Comparison of ENCODE assay signal across 1 cellular context in genomic region chr4:88592600-88593448, GRCh38.
TF ChIP-seq lines count a peak whose summit lies in the region.

No MANE protein-coding gene starts in this region.

TF ChIP-seq in GM12878, 131 proteins besides CTCF, POLR2A, EP300 and RAD21 (continued from another document and continues in another):
- TF ChIP-seq, protein P1, sequence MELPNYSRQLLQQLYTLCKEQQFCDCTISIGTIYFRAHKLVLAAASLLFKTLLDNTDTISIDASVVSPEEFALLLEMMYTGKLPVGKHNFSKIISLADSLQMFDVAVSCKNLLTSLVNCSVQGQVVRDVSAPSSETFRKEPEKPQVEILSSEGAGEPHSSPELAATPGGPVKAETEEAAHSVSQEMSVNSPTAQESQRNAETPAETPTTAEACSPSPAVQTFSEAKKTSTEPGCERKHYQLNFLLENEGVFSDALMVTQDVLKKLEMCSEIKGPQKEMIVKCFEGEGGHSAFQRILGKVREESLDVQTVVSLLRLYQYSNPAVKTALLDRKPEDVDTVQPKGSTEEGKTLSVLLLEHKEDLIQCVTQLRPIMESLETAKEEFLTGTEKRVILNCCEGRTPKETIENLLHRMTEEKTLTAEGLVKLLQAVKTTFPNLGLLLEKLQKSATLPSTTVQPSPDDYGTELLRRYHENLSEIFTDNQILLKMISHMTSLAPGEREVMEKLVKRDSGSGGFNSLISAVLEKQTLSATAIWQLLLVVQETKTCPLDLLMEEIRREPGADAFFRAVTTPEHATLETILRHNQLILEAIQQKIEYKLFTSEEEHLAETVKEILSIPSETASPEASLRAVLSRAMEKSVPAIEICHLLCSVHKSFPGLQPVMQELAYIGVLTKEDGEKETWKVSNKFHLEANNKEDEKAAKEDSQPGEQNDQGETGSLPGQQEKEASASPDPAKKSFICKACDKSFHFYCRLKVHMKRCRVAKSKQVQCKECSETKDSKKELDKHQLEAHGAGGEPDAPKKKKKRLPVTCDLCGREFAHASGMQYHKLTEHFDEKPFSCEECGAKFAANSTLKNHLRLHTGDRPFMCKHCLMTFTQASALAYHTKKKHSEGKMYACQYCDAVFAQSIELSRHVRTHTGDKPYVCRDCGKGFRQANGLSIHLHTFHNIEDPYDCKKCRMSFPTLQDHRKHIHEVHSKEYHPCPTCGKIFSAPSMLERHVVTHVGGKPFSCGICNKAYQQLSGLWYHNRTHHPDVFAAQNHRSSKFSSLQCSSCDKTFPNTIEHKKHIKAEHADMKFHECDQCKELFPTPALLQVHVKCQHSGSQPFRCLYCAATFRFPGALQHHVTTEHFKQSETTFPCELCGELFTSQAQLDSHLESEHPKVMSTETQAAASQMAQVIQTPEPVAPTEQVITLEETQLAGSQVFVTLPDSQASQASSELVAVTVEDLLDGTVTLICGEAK (IDR thresholded peaks at IDR 0.05; ENCODE audit: borderline replicate concordance): no peak
- TF ChIP-seq IKZF1 (conservative IDR thresholded peaks at IDR 0.05) (peak; percentile 59), MLLT1 (IDR thresholded peaks at IDR 0.05) (no peak), YBX1 (IDR thresholded peaks at IDR 0.05) (no peak), MTA2 (IDR thresholded peaks at IDR 0.05; ENCODE audit: low read depth) (no peak), BRCA1 (IDR thresholded peaks at IDR 0.05; ENCODE audit: low read depth, low read length) (no peak), CBX3 (IDR thresholded peaks at IDR 0.05; ENCODE audit: borderline replicate concordance, low read depth) (no peak), IKZF2 (IDR thresholded peaks at IDR 0.05) (0 out of 4 replicates have a peak, but pooled peaks of 1 of the 2 experiments have one; percentile 21), NFXL1 (IDR thresholded peaks at IDR 0.05; ENCODE audit: borderline replicate concordance) (no peak), RAD51 (IDR thresholded peaks at IDR 0.05) (no peak), FOXK2 (IDR thresholded peaks at IDR 0.05) (peak; percentile 46), ZBTB11 (CRISPR knock-in tag; IDR thresholded peaks at IDR 0.05) (no peak), IRF4 (IDR thresholded peaks at IDR 0.05; ENCODE audit: low read depth, low read length) (no peak), MTA3 (IDR thresholded peaks at IDR 0.05; ENCODE audit: borderline replicate concordance, low read length) (no peak), SMARCA5 (IDR thresholded peaks at IDR 0.05) (no peak), NKRF (conservative IDR thresholded peaks at IDR 0.05) (peak; percentile 80; the same call in 1 of the 2 replicates), NRF1 (conservative IDR thresholded peaks at IDR 0.05; ENCODE audit: low read depth, low read length) (no peak), E2F8 (IDR thresholded peaks at IDR 0.05; ENCODE audit: low read depth, partially characterized antibody) (no peak), BACH1 (IDR thresholded peaks at IDR 0.05; ENCODE audit: borderline replicate concordance) (peak; percentile 55; the same call in 1 of the 2 replicates), EGR1 (IDR thresholded peaks at IDR 0.05; ENCODE audit: borderline replicate concordance in 1 of 2, low read depth in 2 of 2, low read length in 2 of 2) (peak in 1 of 2 experiments; percentile 46; a peak in 1 of 3 replicates), CREB1 (IDR thresholded peaks at IDR 0.05; ENCODE audit: low read depth) (peak; percentile 68; the same call in 1 of the 2 replicates), PAX5 (IDR thresholded peaks at IDR 0.05; ENCODE audit: borderline replicate concordance, low read depth, low read length) (no peak), REST (IDR thresholded peaks at IDR 0.05; ENCODE audit: low read depth, low read length) (no peak), BCL11A (IDR thresholded peaks at IDR 0.05; ENCODE audit: low read depth, low read length) (no peak), PRDM15 (CRISPR knock-in tag; IDR thresholded peaks at IDR 0.05) (no peak), STAT1 (conservative IDR thresholded peaks at IDR 0.05) (no peak), LARP7 (IDR thresholded peaks at IDR 0.05) (peak; percentile 72; the same call in 1 of the 2 replicates), SP1 (IDR thresholded peaks at IDR 0.05; ENCODE audit: low read depth, low read length) (no peak), NBN (IDR thresholded peaks at IDR 0.05) (peak; percentile 65; the same call in 1 of the 2 replicates), CREM (IDR thresholded peaks at IDR 0.05; ENCODE audit: low read depth) (peak; percentile 43; the same call in 1 of the 2 replicates), SIX5 (IDR thresholded peaks at IDR 0.05; ENCODE audit: low read depth, low read length, severe bottlenecking) (no peak), ATF7 (IDR thresholded peaks at IDR 0.05; ENCODE audit: low read depth) (no peak), PBX3 (IDR thresholded peaks at IDR 0.05; ENCODE audit: insufficient replicate concordance, low read depth, low read length) (no peak), MEF2A (IDR thresholded peaks at IDR 0.05; ENCODE audit: insufficient read depth, low read depth, low read length) (no peak)
- TF ChIP-seq, protein P2, sequence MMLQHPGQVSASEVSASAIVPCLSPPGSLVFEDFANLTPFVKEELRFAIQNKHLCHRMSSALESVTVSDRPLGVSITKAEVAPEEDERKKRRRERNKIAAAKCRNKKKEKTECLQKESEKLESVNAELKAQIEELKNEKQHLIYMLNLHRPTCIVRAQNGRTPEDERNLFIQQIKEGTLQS (IDR thresholded peaks at IDR 0.05; ENCODE audit: borderline replicate concordance, extremely low read depth, low read depth, low read length): no peak
